Comparison of ENCODE assay signal across 1 cellular context in the genomic region with DNA sequence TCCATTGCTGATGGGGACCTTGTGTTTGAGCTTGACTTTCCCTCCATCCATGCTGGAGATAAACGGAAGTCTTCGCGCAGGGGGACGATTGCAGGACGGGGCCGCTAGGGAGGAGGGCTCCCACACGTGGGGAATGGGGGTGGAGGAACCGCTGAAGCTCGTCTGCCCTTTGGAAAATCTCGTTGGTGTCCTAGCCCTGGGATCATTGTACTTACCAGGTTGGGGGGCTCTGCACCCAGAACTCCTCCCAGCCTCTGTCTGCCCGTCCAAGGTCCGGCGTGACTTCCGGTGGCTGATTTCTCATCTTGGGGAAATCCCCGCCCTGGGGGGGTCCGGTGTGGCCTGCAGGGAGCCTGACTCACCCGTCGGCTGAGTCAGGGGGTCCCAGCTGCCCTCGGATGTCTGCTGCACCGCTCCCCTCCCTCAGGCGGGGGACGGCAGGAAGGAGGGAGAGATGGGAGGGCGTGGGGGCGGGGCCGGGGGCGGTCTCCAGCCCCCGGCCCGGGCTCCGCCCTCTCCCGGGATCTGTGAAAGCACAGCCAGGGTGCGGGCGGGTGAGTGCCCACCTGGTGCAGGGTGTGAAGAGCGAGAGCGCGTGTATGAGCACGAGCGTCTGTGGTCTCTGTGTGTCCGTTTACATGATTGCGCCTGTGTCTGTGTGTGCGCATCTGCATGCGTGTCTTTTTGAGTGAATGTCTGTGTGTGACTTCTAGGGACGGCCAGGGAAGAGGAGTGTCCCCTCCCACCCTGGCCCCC.
TF ChIP-seq lines count a peak whose summit lies in the region.

No MANE protein-coding gene starts in this region.

TF ChIP-seq in HepG2, 621 proteins besides CTCF, POLR2A, EP300 and RAD21 (continued from another document and continues in another):
- TF ChIP-seq, protein P1, sequence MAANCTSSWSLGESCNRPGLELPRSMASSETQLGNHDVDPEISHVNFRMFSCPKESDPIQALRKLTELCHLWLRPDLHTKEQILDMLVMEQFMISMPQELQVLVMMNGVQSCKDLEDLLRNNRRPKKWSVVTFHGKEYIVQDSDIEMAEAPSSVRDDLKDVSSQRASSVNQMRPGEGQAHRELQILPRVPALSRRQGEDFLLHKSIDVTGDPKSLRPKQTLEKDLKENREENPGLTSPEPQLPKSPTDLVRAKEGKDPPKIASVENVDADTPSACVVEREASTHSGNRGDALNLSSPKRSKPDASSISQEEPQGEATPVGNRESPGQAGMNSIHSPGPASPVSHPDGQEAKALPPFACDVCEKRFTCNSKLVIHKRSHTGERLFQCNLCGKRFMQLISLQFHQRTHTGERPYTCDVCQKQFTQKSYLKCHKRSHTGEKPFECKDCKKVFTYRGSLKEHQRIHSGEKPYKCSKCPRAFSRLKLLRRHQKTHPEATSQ (CRISPR knock-in tag; IDR thresholded peaks at IDR 0.05; ENCODE audit: borderline replicate concordance), result no peak
- TF ChIP-seq ZSCAN30 (CRISPR knock-in tag; IDR thresholded peaks at IDR 0.05) (no peak), ZNF557 (CRISPR knock-in tag; IDR thresholded peaks at IDR 0.05) (no peak), ZNF136 (CRISPR knock-in tag; IDR thresholded peaks at IDR 0.05; ENCODE audit: low read depth) (0 out of 2 replicates have a peak, but pooled peaks have one; percentile 15), ELF4 (CRISPR knock-in tag; IDR thresholded peaks at IDR 0.05; ENCODE audit: borderline replicate concordance) (no peak), ZNF280D (CRISPR knock-in tag; IDR thresholded peaks at IDR 0.05) (no peak), SMYD3 (CRISPR knock-in tag; IDR thresholded peaks at IDR 0.05) (no peak), ZNF407 (CRISPR knock-in tag; IDR thresholded peaks at IDR 0.05; ENCODE audit: not compliant biosample characterization) (no peak), ZNF354B (CRISPR knock-in tag; IDR thresholded peaks at IDR 0.05) (no peak), TP53 (CRISPR knock-in tag; conservative IDR thresholded peaks at IDR 0.05) (no peak), ZBTB34 (CRISPR knock-in tag; IDR thresholded peaks at IDR 0.05) (no peak), HDAC6 (IDR thresholded peaks at IDR 0.05; ENCODE audit: low read depth, low read length) (no peak), SSRP1 (CRISPR knock-in tag; IDR thresholded peaks at IDR 0.05) (no peak), CHD4 (IDR thresholded peaks at IDR 0.05; ENCODE audit: borderline replicate concordance, low read length) (no peak), SAFB2 (CRISPR knock-in tag; IDR thresholded peaks at IDR 0.05; ENCODE audit: borderline replicate concordance, low read depth) (no peak), ZNF598 (CRISPR knock-in tag; IDR thresholded peaks at IDR 0.05; ENCODE audit: borderline replicate concordance) (0 out of 2 replicates have a peak, but pooled peaks have one; percentile 12), ZC3H13 (CRISPR knock-in tag; IDR thresholded peaks at IDR 0.05) (no peak), ZNF83 (CRISPR knock-in tag; IDR thresholded peaks at IDR 0.05; ENCODE audit: borderline replicate concordance) (no peak), CBFB (CRISPR knock-in tag; IDR thresholded peaks at IDR 0.05) (no peak), KLF12 (CRISPR knock-in tag; IDR thresholded peaks at IDR 0.05; ENCODE audit: borderline replicate concordance) (no peak), ZFP36L1 (CRISPR knock-in tag; IDR thresholded peaks at IDR 0.05) (no peak; the same call in 1 of the 2 replicates), ZNF263 (CRISPR knock-in tag; IDR thresholded peaks at IDR 0.05) (peak; percentile 31; the same call in 1 of the 2 replicates), MIER3 (CRISPR knock-in tag; IDR thresholded peaks at IDR 0.05; ENCODE audit: borderline replicate concordance) (no peak), ZNF414 (CRISPR knock-in tag; IDR thresholded peaks at IDR 0.05) (0 out of 2 replicates have a peak, but pooled peaks have one; percentile 3), GZF1 (CRISPR knock-in tag; IDR thresholded peaks at IDR 0.05) (no peak), PLRG1 (conservative IDR thresholded peaks at IDR 0.05) (no peak), CHCHD3 (CRISPR knock-in tag; IDR thresholded peaks at IDR 0.05) (no peak), REL (CRISPR knock-in tag; conservative IDR thresholded peaks at IDR 0.05) (no peak), ZNF891 (CRISPR knock-in tag; IDR thresholded peaks at IDR 0.05) (peak; percentile 35; the same call in 1 of the 2 replicates), SPEN (CRISPR knock-in tag; IDR thresholded peaks at IDR 0.05; ENCODE audit: low read depth) (no peak), ZNF17 (CRISPR knock-in tag; IDR thresholded peaks at IDR 0.05) (no peak), ZNF850 (CRISPR knock-in tag; conservative IDR thresholded peaks at IDR 0.05) (no peak), NAIF1 (CRISPR knock-in tag; IDR thresholded peaks at IDR 0.05; ENCODE audit: borderline replicate concordance) (no peak)
- TF ChIP-seq, protein P2, sequence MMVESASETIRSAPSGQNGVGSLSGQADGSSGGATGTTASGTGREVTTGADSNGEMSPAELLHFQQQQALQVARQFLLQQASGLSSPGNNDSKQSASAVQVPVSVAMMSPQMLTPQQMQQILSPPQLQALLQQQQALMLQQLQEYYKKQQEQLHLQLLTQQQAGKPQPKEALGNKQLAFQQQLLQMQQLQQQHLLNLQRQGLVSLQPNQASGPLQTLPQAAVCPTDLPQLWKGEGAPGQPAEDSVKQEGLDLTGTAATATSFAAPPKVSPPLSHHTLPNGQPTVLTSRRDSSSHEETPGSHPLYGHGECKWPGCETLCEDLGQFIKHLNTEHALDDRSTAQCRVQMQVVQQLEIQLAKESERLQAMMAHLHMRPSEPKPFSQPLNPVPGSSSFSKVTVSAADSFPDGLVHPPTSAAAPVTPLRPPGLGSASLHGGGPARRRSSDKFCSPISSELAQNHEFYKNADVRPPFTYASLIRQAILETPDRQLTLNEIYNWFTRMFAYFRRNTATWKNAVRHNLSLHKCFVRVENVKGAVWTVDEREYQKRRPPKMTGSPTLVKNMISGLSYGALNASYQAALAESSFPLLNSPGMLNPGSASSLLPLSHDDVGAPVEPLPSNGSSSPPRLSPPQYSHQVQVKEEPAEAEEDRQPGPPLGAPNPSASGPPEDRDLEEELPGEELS (CRISPR knock-in tag; IDR thresholded peaks at IDR 0.05), result no peak
- TF ChIP-seq, protein P3, sequence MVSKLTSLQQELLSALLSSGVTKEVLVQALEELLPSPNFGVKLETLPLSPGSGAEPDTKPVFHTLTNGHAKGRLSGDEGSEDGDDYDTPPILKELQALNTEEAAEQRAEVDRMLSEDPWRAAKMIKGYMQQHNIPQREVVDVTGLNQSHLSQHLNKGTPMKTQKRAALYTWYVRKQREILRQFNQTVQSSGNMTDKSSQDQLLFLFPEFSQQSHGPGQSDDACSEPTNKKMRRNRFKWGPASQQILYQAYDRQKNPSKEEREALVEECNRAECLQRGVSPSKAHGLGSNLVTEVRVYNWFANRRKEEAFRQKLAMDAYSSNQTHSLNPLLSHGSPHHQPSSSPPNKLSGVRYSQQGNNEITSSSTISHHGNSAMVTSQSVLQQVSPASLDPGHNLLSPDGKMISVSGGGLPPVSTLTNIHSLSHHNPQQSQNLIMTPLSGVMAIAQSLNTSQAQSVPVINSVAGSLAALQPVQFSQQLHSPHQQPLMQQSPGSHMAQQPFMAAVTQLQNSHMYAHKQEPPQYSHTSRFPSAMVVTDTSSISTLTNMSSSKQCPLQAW (CRISPR knock-in tag; IDR thresholded peaks at IDR 0.05), result no peak
